Comparison of ENCODE assay signal across 17 cellular contexts in the genomic region with DNA sequence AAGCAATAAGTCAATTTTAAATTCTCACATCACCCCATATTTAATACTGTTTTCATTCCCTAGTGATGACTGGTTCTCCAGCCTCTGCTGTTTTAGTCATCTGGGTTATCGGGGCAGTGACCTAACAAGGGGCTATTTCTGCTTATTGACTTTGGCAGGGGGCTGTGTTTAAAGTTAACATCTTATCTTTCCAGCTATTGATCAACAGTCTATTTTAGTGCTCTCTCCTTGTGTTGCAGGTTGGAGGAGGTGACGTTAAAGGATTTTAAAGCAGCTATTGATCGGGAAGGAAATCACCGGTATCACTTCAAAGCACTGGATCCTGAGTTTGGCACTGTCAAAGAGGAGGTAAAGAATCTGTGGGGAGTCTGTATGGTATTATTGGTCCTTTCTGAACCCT. TPM values are rescaled to one million over a fixed set of nuclear protein-coding genes. Genes with fewer than 3 reads are reported as not detected.
DNase-seq lines count a peak whose midpoint lies in the region; ATAC-seq and TF ChIP-seq lines count a peak whose summit lies in the region.
"Had no signal": no experiment of that assay in that cellular context is flagged by ENCODE, and none has a peak within 500 bp of the region (broad histone marks: within the 10 kb centered on the region; RNA-seq: fewer than 3 reads in every experiment).

No MANE protein-coding gene starts in this region.

- H3K4me3 ChIP-seq in adrenal gland (no peak overlapping the region), gastrocnemius medialis (no peak overlapping the region)
- H3K4me3 ChIP-seq: Peyer's patch had no signal

- WGBS in adrenal gland, 4 donors, result 57 to 77% (median 62%) methylated on average over 4 of the region's 4 CpGs

- intact Hi-C loops in adrenal gland (cut with DNase I), result no loop called here
- intact Hi-C loops in gastrocnemius medialis (cut with DNase I; ENCODE audit: low total_unique reads), result no loop called here

- in situ Hi-C loops in gastrocnemius medialis (cut with MboI; ENCODE audit: low sequenced_read_pairs in 4 of 4), result no loop called here

- no peaks in the 10 kb centered on the region for H3K9me3 ChIP-seq in adrenal gland (replicated peaks in 1 of 3)
- no peaks in the 10 kb centered on the region for H3K9me3 ChIP-seq in gastrocnemius medialis
- H3K9me3 ChIP-seq: Peyer's patch had no signal

- DNase-seq in GM03348 (ENCODE audit: low spot score) (peak; percentile 37), adrenal gland (peak in 2 of 7 donors; percentile 34 to 49), fibroblast of the conjunctiva (ENCODE audit: low read depth) (peak; percentile 14), gastrocnemius medialis (no peak), NCI-H2029 treated with DMSO at 0.1 percent for 48 hours (lab: John Stamatoyannopoulos, UW) (no peak), NCI-H1436 (lab: John Stamatoyannopoulos, UW) (no peak), DMS153 (lab: John Stamatoyannopoulos, UW) (no peak), NCI-H345 treated with DMSO at 0.1 percent for 48 hours (lab: John Stamatoyannopoulos, UW; ENCODE audit: unreplicated experiment) (no peak)
- DNase-seq: amniotic stem cell, GOT3, Kasumi-1, NCI-H187, NCI-H526, Peyer's patch, T-cell had no signal

- H3K36me3 ChIP-seq in adrenal gland (replicated peaks in 1 of 2) (peaks cover 0 to 35% of the 10 kb centered on the region in 2 donors), gastrocnemius medialis (peaks cover 0 to 4% of the 10 kb centered on the region in 2 donors)

- H3K27ac ChIP-seq in adrenal gland, result peak overlapping the region in 3 of 5 donors; percentile 58 to 68 (median 60)
- peak overlapping the region; percentile 60 to 80 (median 67) for H3K27ac ChIP-seq in gastrocnemius medialis
- H3K27ac ChIP-seq: C4-2B, parathyroid adenoma had no signal

- H3K4me1 ChIP-seq in adrenal gland (replicated peaks in 1 of 2) (peaks cover 6 to 20% of the 10 kb centered on the region in 2 donors), gastrocnemius medialis (peaks cover 0 to 21% of the 10 kb centered on the region in 2 donors)

- TF ChIP-seq POLR2A in adrenal gland (IDR thresholded peaks at IDR 0.05) (no peak), gastrocnemius medialis (IDR thresholded peaks at IDR 0.05) (no peak)

- ATAC-seq in gastrocnemius medialis, result no peak
- ATAC-seq: T-cell had no signal

- TF ChIP-seq CTCF in adrenal gland (IDR thresholded peaks at IDR 0.05) (no peak), gastrocnemius medialis (IDR thresholded peaks at IDR 0.05 in 4 of 5, conservative IDR thresholded peaks at IDR 0.05 in 1 of 5) (no peak)

- H3K27me3 ChIP-seq in adrenal gland, result no peaks in the 10 kb centered on the region
- H3K27me3 ChIP-seq in gastrocnemius medialis, result no peaks in the 10 kb centered on the region
- H3K27me3 ChIP-seq: Peyer's patch had no signal

RNA-seq across cellular contexts. Expression of gene DLAT, which starts 7.7 kb away (rescaled TPM):
- total RNA-seq in adrenal gland, result 10 to 100 TPM; 18.9 to 46.4 (median 28.6) TPM
- polyA plus RNA-seq in adrenal gland, result 10 to 100 TPM in 1 of 3 donors, 1 to 10 TPM in 2; 7.6 to 75.3 (median 8.1) TPM
- 100 to 1,000 TPM in 1 of 4 donors, 10 to 100 TPM in 3; 60.1 to 117 (median 67.8) TPM for total RNA-seq in gastrocnemius medialis

RNA-seq across cellular contexts. Expression of gene PIH1D2, which starts 56.3 kb away (rescaled TPM):
- total RNA-seq in adrenal gland (1 to 10 TPM in 7 of 8 donors, under 1 TPM in 1; 0.91 to 3.7 (median 2.2) TPM), gastrocnemius medialis (1 to 10 TPM in 2 of 4 donors, under 1 TPM in 2; 0.42 to 1.6 (median 0.92) TPM)
- 1 to 10 TPM; 2.1 to 3.3 (median 2.2) TPM for polyA plus RNA-seq in adrenal gland

RNA-seq across cellular contexts. Expression of gene NKAPD1, which starts 56.6 kb away (rescaled TPM):
- total RNA-seq in adrenal gland, result 10 to 100 TPM in 7 of 8 donors, 1 to 10 TPM in 1; 9.8 to 40.5 (median 16.5) TPM
- polyA plus RNA-seq in adrenal gland, result 10 to 100 TPM in 2 of 3 donors, 1 to 10 TPM in 1; 9.8 to 34.5 (median 10.3) TPM
- total RNA-seq in gastrocnemius medialis, result 10 to 100 TPM in 2 of 4 donors, 1 to 10 TPM in 2; 4.0 to 10.5 (median 9.0) TPM

Comparison
In these comparisons a context has a peak if more than half of its experiments do, and no peak if none do; other contexts are left out.
1. DNase-seq: peak in GM03348 (single experiment) and fibroblast of the conjunctiva (single experiment); none in gastrocnemius medialis (0 of 2), NCI-H2029 treated with DMSO at 0.1 percent for 48 hours (single experiment), NCI-H1436 (single experiment), DMS153 (single experiment) and NCI-H345 treated with DMSO at 0.1 percent for 48 hours (single experiment).